ENCODE assay signal across 29 cellular contexts in genomic region chr6:137890983-137891537, GRCh38.
"Had no signal": no experiment of that assay in that cellular context is flagged by ENCODE, and none has a peak within 500 bp of the region (broad histone marks: within the 10 kb centered on the region; RNA-seq: fewer than 3 reads in every experiment).

No MANE protein-coding gene starts in this region.

- H3K4me1 ChIP-seq: lower lobe of right lung, neural progenitor cell, pancreas, prostate gland, tibial nerve, uterus had no signal

- ATAC-seq: heart right ventricle; left cardiac atrium; left lobe of liver; lower lobe of right lung; pancreas; right cardiac atrium; stimulated activated memory B cell treated with anti-CD40 and anti-IgM and Interleukin-4, amounts not matched to agents 10 μg/mL and 1 μg/mL and 100 μg/mL, for 72 hours; stimulated activated naive CD8-positive, alpha-beta T cell treated with anti-CD3 and anti-CD28 coated beads, Interleukin-15, amount 100 ng/mL, for 72 hours had no signal

- FAIRE-seq: keratinocyte, pancreas had no signal

- H3K4me3 ChIP-seq: heart right ventricle, lower lobe of right lung, neural progenitor cell, pancreas, prostate gland, smooth muscle cell, tibial nerve, uterus had no signal

- H3K9me3 ChIP-seq: lower lobe of right lung, pancreas, prostate gland, uterus had no signal

- H3K9ac ChIP-seq: neural progenitor cell had no signal

- H3K27ac ChIP-seq: heart right ventricle, lower lobe of right lung, neural progenitor cell, pancreas, prostate gland, tibial nerve, uterus had no signal

- H2AFZ ChIP-seq: neural progenitor cell had no signal

- H3K36me3 ChIP-seq: heart right ventricle, lower lobe of right lung, neural progenitor cell, pancreas, prostate gland, tibial nerve, uterus had no signal

- H3K4me2 ChIP-seq: neural progenitor cell, smooth muscle cell had no signal

- DNase-seq: heart right ventricle; hippocampal formation; kidney glomerular epithelial cell; left cardiac atrium; lower lobe of right lung; mammary epithelial cell; mesendoderm; naive B cell; natural killer cell; nephron progenitor cell; pancreas; posterior cingulate gyrus; retina; right cardiac atrium; stimulated activated CD4-positive, alpha-beta T cell treated with anti-CD3 and anti-CD28 coated beads, Interleukin-1b, Interleukin-23, amount 100 ng/mL, for 48 hours; stimulated activated CD4-positive, alpha-beta T cell treated with anti-CD3 and anti-CD28 coated beads, Interleukin-2, amount 100 ng/mL, for 48 hours; stimulated activated CD4-positive, alpha-beta T cell treated with anti-CD3 and anti-CD28 coated beads, Interleukin-4, amount 100 ng/mL, for 4 hours; stimulated activated CD8-positive, alpha-beta memory T cell treated with anti-CD3 and anti-CD28 coated beads, Interleukin-4, amount 100 ng/mL, for 48 hours; stimulated activated naive CD4-positive, alpha-beta T cell treated with Interleukin-2 at 50 U/mL for 16 hours; stimulated activated naive CD8-positive, alpha-beta T cell treated with anti-CD3 and anti-CD28 coated beads, Interleukin-15, amount 100 ng/mL, for 72 hours; substantia nigra; uterus had no signal

- H3K27me3 ChIP-seq: heart right ventricle, neural progenitor cell, pancreas, tibial nerve, uterus had no signal
